Comparison of ENCODE assay signal across 14 cellular contexts in genomic region chr12:6932766-6933165, GRCh38. TPM values are rescaled to one million over a fixed set of nuclear protein-coding genes. Genes with fewer than 3 reads are reported as not detected.
DNase-seq lines count a peak whose midpoint lies in the region; ATAC-seq and TF ChIP-seq lines count a peak whose summit lies in the region.
"Had no signal": no experiment of that assay in that cellular context is flagged by ENCODE, and none has a peak within 500 bp of the region (broad histone marks: within the 10 kb centered on the region; RNA-seq: fewer than 3 reads in every experiment).

No MANE protein-coding gene starts in this region.

- peaks cover 51% of the 10 kb centered on the region for H3K36me3 Mint-ChIP-seq in HFFc6 (ENCODE audit: low read depth)

- no peak for TF ChIP-seq POLR2A in adrenal gland (IDR thresholded peaks at IDR 0.05)

- peaks cover 5 to 72% (median 31%) of the 10 kb centered on the region in 11 experiments; a peak in 18 of 22 replicates for H4K20me1 ChIP-seq in BLaER1 treated with 17β-estradiol and CSF1 and Interleukin-3, amounts not matched to agents 10 nM and 100 nM

- H3K79me2 ChIP-seq in parathyroid adenoma: peaks cover 25% of the 10 kb centered on the region

- H3K27me3 Mint-ChIP-seq in HFFc6 (ENCODE audit: insufficient read depth): peaks cover 5% of the 10 kb centered on the region

- no peak overlapping the region for H2AFZ ChIP-seq in parathyroid adenoma

- no peak overlapping the region for H3K4me3 ChIP-seq in BLaER1 treated with 17β-estradiol and CSF1 and Interleukin-3, amounts not matched to agents 10 nM and 100 nM
- H3K4me3 ChIP-seq in adrenal gland: no peak overlapping the region
- H3K4me3 ChIP-seq in parathyroid adenoma (ENCODE audit: low read depth, low read length): no peak overlapping the region
- H3K4me3 ChIP-seq: right lobe of liver, suprapubic skin had no signal

- no peak overlapping the region for H3K4me3 Mint-ChIP-seq in HFFc6

- 33 to 75% (median 56%) methylated on average over 1 of the region's 1 CpG for WGBS in adrenal gland, 4 donors

- DNase-seq in HFFc6: no peak
- DNase-seq in adrenal gland: no peak
- no peak for DNase-seq in sciatic nerve (ENCODE audit: low spot score)
- DNase-seq in GM13976 (ENCODE audit: low spot score): no peak
- DNase-seq in NCI-H748 (lab: John Stamatoyannopoulos, UW; ENCODE audit: unreplicated experiment): no peak
- DNase-seq in GM03348 (ENCODE audit: low spot score): no peak
- DNase-seq: foreskin melanocyte, islet precursor cell, NCI-H1417, PC-3 had no signal

- peaks cover 66% of the 10 kb centered on the region for H3K4me1 Mint-ChIP-seq in HFFc6 (ENCODE audit: low read depth)

- H3K4me1 ChIP-seq in BLaER1 treated with 17β-estradiol and CSF1 and Interleukin-3, amounts not matched to agents 10 nM and 100 nM: peaks cover 71 to 88% (median 82%) of the 10 kb centered on the region in 10 experiments
- H3K4me1 ChIP-seq in adrenal gland (replicated peaks in 1 of 2) (peaks cover 25 to 65% of the 10 kb centered on the region in 2 donors), parathyroid adenoma (peaks cover 24% of the 10 kb centered on the region)

- TF ChIP-seq CTCF in HFFc6 (IDR thresholded peaks at IDR 0.05) (no peak), adrenal gland (IDR thresholded peaks at IDR 0.05) (no peak), parathyroid adenoma (IDR thresholded peaks at IDR 0.05) (no peak), GM13976 (IDR thresholded peaks at IDR 0.05; ENCODE audit: borderline replicate concordance, control extremely low read depth, extremely low read depth, insufficient read depth, missing control alignments) (no peak)

- peaks cover 28 to 53% (median 39%) of the 10 kb centered on the region in 11 experiments for H3K36me3 ChIP-seq in BLaER1 treated with 17β-estradiol and CSF1 and Interleukin-3, amounts not matched to agents 10 nM and 100 nM
- H3K36me3 ChIP-seq in adrenal gland (replicated peaks in 1 of 2) (peaks cover 0 to 30% of the 10 kb centered on the region in 2 donors), parathyroid adenoma (ENCODE audit: control insufficient read depth, insufficient read depth, low read length) (no peaks in the 10 kb centered on the region)

- no peaks in the 10 kb centered on the region for H3K9me3 ChIP-seq in BLaER1 treated with 17β-estradiol and CSF1 and Interleukin-3, amounts not matched to agents 10 nM and 100 nM (replicated peaks in 1 of 11)
- no peaks in the 10 kb centered on the region for H3K9me3 ChIP-seq in adrenal gland (replicated peaks in 1 of 3)
- no peaks in the 10 kb centered on the region for H3K9me3 ChIP-seq in parathyroid adenoma (ENCODE audit: control insufficient read depth, low read length)
- H3K9me3 ChIP-seq: right lobe of liver, suprapubic skin had no signal

- in situ Hi-C loops in GM13976 (cut with MboI; ENCODE audit: low sequenced_read_pairs, unreplicated experiment): loop anchor here (25.0 kb wide), 1 partner anchor 180 kb away; the partner anchor contains the start of gene C1RL

- no peaks in the 10 kb centered on the region for H3K9me3 Mint-ChIP-seq in HFFc6

- H3K27ac ChIP-seq in BLaER1 treated with 17β-estradiol and CSF1 and Interleukin-3, amounts not matched to agents 10 nM and 100 nM: no peak overlapping the region
- H3K27ac ChIP-seq in adrenal gland (peak overlapping the region in 3 of 5 donors; percentile 46 to 57 (median 57)), parathyroid adenoma (peak overlapping the region; percentile 66)
- H3K27ac ChIP-seq: right lobe of liver had no signal

- no peak for ATAC-seq in sciatic nerve
- ATAC-seq: PC-3, right lobe of liver had no signal

- no peaks in the 10 kb centered on the region for H3K27me3 ChIP-seq in BLaER1 treated with 17β-estradiol and CSF1 and Interleukin-3, amounts not matched to agents 10 nM and 100 nM
- no peaks in the 10 kb centered on the region for H3K27me3 ChIP-seq in adrenal gland
- H3K27me3 ChIP-seq in parathyroid adenoma (ENCODE audit: control insufficient read depth, insufficient read depth, low read length): no peaks in the 10 kb centered on the region
- H3K27me3 ChIP-seq: right lobe of liver, suprapubic skin had no signal

- H3K9ac ChIP-seq in BLaER1 treated with 17β-estradiol and CSF1 and Interleukin-3, amounts not matched to agents 10 nM and 100 nM: peak overlapping the region in 5 of 11 experiments; percentile 4 to 29 (median 19); a peak in 5 of 22 replicates
- no peak overlapping the region for H3K9ac ChIP-seq in parathyroid adenoma

- intact Hi-C loops in adrenal gland (cut with DNase I) (no loop called here), sciatic nerve (cut with DNase I) (no loop called here)

- H3K27ac Mint-ChIP-seq in HFFc6: peak overlapping the region; percentile 65; the same call in 1 of the 2 replicates

- peak overlapping the region in 6 of 11 experiments; percentile 7 to 99 (median 32); a peak in 9 of 22 replicates for H3K4me2 ChIP-seq in BLaER1 treated with 17β-estradiol and CSF1 and Interleukin-3, amounts not matched to agents 10 nM and 100 nM
- no peak overlapping the region for H3K4me2 ChIP-seq in parathyroid adenoma (ENCODE audit: low read length)

RNA-seq across cellular contexts. Expression of gene ATN1, which starts 5.0 kb away (rescaled TPM):
- total RNA-seq in HFFc6 (2021; fragmentation: NEBNext Ultra II Directional; extraction: Animal tissue kit (Norgen Biotek cat#: 25700)): 100 to 1,000 TPM in 4 of 6 experiments, 10 to 100 TPM in 2; 96.8 to 120 (median 107) TPM
- total RNA-seq in adrenal gland (100 to 1,000 TPM in 4 of 8 donors, 10 to 100 TPM in 4; 51.0 to 263 (median 110) TPM), sciatic nerve (140 TPM)
- 100 to 1,000 TPM in 2 of 3 donors, 10 to 100 TPM in 1; 57.4 to 482 (median 258) TPM for polyA plus RNA-seq in adrenal gland

RNA-seq across cellular contexts. Expression of gene RNU7-1, which starts 10.8 kb away (rescaled TPM):
- total RNA-seq in HFFc6 (2021; fragmentation: NEBNext Ultra II Directional; extraction: Animal tissue kit (Norgen Biotek cat#: 25700)): not detected
- total RNA-seq in adrenal gland (not detected), sciatic nerve (not detected)
- not detected for polyA plus RNA-seq in adrenal gland
- total RNA-seq: PC-3, right lobe of liver, suprapubic skin had no signal

RNA-seq across cellular contexts. Expression of gene C12orf57, which starts 11.1 kb away (rescaled TPM):
- total RNA-seq in HFFc6 (2021; fragmentation: NEBNext Ultra II Directional; extraction: Animal tissue kit (Norgen Biotek cat#: 25700)): 100 to 1,000 TPM; 115 to 131 (median 123) TPM
- 100 to 1,000 TPM; 152 to 505 (median 289) TPM for total RNA-seq in adrenal gland
- polyA plus RNA-seq in adrenal gland: 100 to 1,000 TPM in 2 of 3 donors, 10 to 100 TPM in 1; 58.4 to 335 (median 271) TPM
- total RNA-seq in sciatic nerve: 177 TPM

RNA-seq across cellular contexts. Expression of gene ENO2, which starts 18.4 kb away (rescaled TPM):
- total RNA-seq in HFFc6 (2021; fragmentation: NEBNext Ultra II Directional; extraction: Animal tissue kit (Norgen Biotek cat#: 25700)): 10 to 100 TPM; 18.9 to 26.9 (median 24.7) TPM
- total RNA-seq in adrenal gland (10 to 100 TPM in 7 of 8 donors, 1 to 10 TPM in 1; 8.0 to 53.6 (median 35.1) TPM), sciatic nerve (36.9 TPM)
- polyA plus RNA-seq in adrenal gland: 100 to 1,000 TPM in 1 of 3 donors, 10 to 100 TPM in 2; 29.5 to 113 (median 42.3) TPM

RNA-seq across cellular contexts. Expression of gene PTPN6, which starts 18.4 kb away (rescaled TPM):
- not detected for total RNA-seq in HFFc6 (2021; fragmentation: NEBNext Ultra II Directional; extraction: Animal tissue kit (Norgen Biotek cat#: 25700))
- total RNA-seq in adrenal gland (10 to 100 TPM; 24.5 to 86.2 (median 63.5) TPM), sciatic nerve (35.0 TPM)
- polyA plus RNA-seq in adrenal gland: 100 to 1,000 TPM in 2 of 3 donors, 10 to 100 TPM in 1; 36.2 to 204 (median 127) TPM

Comparison
In these comparisons a context has a peak if more than half of its experiments do, and no peak if none do; other contexts are left out.
1. H3K27ac ChIP-seq: peak in adrenal gland (3 of 5) and parathyroid adenoma (single experiment); none in BLaER1 treated with 17β-estradiol and CSF1 and Interleukin-3, amounts not matched to agents 10 nM and 100 nM (0 of 11).